8 cellular contexts compared by ENCODE assay signal in the genomic region with DNA sequence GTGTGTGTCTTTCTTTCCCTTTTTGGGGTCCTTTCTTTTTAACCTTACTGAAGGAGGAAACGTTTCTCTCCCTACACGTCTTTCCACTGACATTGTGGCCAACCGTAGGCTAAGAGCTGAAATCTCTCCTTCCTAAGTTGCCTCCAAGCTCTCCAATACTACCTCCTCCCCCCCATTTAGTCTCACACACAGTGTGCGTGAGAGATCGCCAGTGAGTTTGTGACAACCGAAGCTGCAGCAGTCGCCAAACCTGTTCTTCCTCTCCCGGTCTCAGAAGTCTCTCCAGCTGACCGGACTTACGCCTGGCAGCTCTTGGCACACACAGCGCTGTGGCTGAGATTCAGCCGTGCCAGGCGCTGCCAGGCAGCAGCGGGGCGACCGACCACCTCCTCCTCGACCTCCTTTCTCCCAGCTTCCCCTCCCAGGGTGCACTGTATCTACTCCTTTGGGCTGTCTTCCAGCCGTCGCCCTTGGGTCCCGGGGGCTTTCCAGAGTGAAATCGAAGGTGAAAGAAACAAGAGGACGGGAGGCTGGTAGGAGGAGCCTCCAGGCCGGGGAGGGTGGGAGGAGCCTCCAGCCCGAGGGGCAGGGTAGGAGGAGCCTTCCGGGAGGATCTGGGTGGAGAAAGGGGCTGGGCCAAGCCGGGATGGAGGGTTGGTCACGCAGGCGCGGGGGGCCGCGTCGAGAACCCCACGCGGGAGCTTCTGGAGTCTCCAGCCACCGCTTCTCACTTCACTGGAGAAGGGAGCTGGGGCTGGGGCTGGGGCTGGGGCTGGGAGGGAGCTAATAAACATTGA. TPM values are rescaled to one million over a fixed set of nuclear protein-coding genes. Genes with fewer than 3 reads are reported as not detected.
A peak's percentile ranks its signal among the peaks of the same experiment; 100 is the strongest.
DNase-seq lines count a peak whose midpoint lies in the region; ATAC-seq and TF ChIP-seq lines count a peak whose summit lies in the region.

A gene (plus strand): TSS at position 684 of the 797 bp plus-strand sequence.

- peak within 1 kb of the TSS; percentile 94 for H3K27ac Mint-ChIP-seq in progenitor cell of endocrine pancreas

- H3K27me3 ChIP-seq in upper lobe of right lung = no peaks in the 10 kb centered on the region

- peaks cover 19% of the 10 kb centered on the region for H3K4me1 Mint-ChIP-seq in progenitor cell of endocrine pancreas (ENCODE audit: low read depth)

- H3K36me3 Mint-ChIP-seq in progenitor cell of endocrine pancreas (ENCODE audit: insufficient read depth) = peaks cover under 1% of the 10 kb centered on the region

- H3K27ac ChIP-seq in upper lobe of right lung = peak within 1 kb of the TSS; percentile 93

- peaks cover 11% of the 10 kb centered on the region for H3K27me3 Mint-ChIP-seq in progenitor cell of endocrine pancreas

- H3K9me3 ChIP-seq in upper lobe of right lung = no peaks in the 10 kb centered on the region

- peaks cover 15% of the 10 kb centered on the region for H3K4me1 ChIP-seq in upper lobe of right lung

- in situ Hi-C loops in GM13976 (cut with MboI; ENCODE audit: low sequenced_read_pairs, unreplicated experiment) = loop anchor here (25.0 kb wide), 2 partner anchors 701 to 1151 kb away; no protein-coding TSS in a partner anchor

- peak within 1 kb of the TSS; percentile 88 for H3K4me3 ChIP-seq in upper lobe of right lung

- H3K4me3 Mint-ChIP-seq in progenitor cell of endocrine pancreas (ENCODE audit: low read depth) = peak within 1 kb of the TSS; percentile 89

- DNase-seq in GM13976 (ENCODE audit: low spot score) (peak; percentile 97), NCI-H1436 (lab: John Stamatoyannopoulos, UW) (peak; percentile 86), T-helper 1 cell (peak; percentile 77 to 90 (median 84)), amygdala (lab: John Stamatoyannopoulos, UW) (peak; percentile 77 to 98 (median 96)), left cardiac atrium (peak; percentile 92), progenitor cell of endocrine pancreas (ENCODE audit: low spot score, unreplicated experiment) (peak; percentile 81), upper lobe of right lung (peak; percentile 97)

- intact Hi-C loops in left cardiac atrium (cut with DNase I) (loop anchor here in 1 of 2 donors (5.0 kb wide), 1 partner anchor 1711 kb away; no protein-coding TSS in a partner anchor), upper lobe of right lung (cut with DNase I) (no loop called here)

- no peaks in the 10 kb centered on the region for H3K9me3 Mint-ChIP-seq in progenitor cell of endocrine pancreas (ENCODE audit: low read depth)

- ATAC-seq in HG02840 (IDR thresholded peaks at IDR 0.05; ENCODE audit: low FRiP score, unreplicated experiment) (peak; percentile 92), left cardiac atrium (peak; percentile 97 to 99), upper lobe of right lung (peak; percentile 95)

- H3K36me3 ChIP-seq in upper lobe of right lung = no peaks in the 10 kb centered on the region

- TF ChIP-seq CTCF in GM13976 (IDR thresholded peaks at IDR 0.05; ENCODE audit: borderline replicate concordance, control extremely low read depth, extremely low read depth, insufficient read depth, missing control alignments) (no peak), progenitor cell of endocrine pancreas (IDR thresholded peaks at IDR 0.05; ENCODE audit: unreplicated experiment) (no peak), upper lobe of right lung (IDR thresholded peaks at IDR 0.05) (no peak)

RNA-seq across cellular contexts. Expression of the gene that starts here (rescaled TPM):
- total RNA-seq in left cardiac atrium (1 to 10 TPM; 3.3 to 5.2 TPM), progenitor cell of endocrine pancreas (14.5 and 15.4 TPM in 2 replicates), upper lobe of right lung (37.9 TPM)

Comparison
In these comparisons a context has a peak if more than half of its experiments do, and no peak if none do; other contexts are left out.
1. Peak in every context shown above with its lines: DNase-seq, ATAC-seq, H3K4me3 ChIP-seq and H3K27ac ChIP-seq.